Comparison of ENCODE assay signal across 7 cellular contexts in the genomic region with DNA sequence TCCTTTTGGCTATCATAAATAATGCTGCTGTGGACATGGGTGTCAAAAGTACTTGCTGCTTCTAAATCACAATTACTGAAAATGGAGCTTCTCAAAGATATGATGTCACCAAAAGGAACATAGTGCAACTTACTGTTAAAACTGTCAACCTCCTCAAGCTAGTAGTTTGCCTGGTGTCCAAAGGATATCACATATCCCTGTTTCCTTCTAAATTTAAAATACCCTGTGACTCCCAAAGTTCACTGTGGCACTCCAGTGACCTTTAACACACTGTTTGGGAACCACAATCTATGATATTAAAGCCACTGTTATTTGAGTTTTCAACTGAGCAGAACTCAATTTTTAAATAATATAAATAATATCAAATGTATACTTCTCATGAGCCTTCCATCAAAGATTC.
"Had no signal": no experiment of that assay in that cellular context is flagged by ENCODE, and none has a peak within 500 bp of the region (broad histone marks: within the 10 kb centered on the region; RNA-seq: fewer than 3 reads in every experiment).

No MANE protein-coding gene starts in this region.

- FAIRE-seq: GM12878, GM12891, GM12892, GM18507, GM19239 had no signal

- H3K4me3 ChIP-seq: GM12878 had no signal

- DNase-seq: GDM1, GF-D8 had no signal
